Comparison of ENCODE assay signal across 8 cellular contexts in the genomic region with DNA sequence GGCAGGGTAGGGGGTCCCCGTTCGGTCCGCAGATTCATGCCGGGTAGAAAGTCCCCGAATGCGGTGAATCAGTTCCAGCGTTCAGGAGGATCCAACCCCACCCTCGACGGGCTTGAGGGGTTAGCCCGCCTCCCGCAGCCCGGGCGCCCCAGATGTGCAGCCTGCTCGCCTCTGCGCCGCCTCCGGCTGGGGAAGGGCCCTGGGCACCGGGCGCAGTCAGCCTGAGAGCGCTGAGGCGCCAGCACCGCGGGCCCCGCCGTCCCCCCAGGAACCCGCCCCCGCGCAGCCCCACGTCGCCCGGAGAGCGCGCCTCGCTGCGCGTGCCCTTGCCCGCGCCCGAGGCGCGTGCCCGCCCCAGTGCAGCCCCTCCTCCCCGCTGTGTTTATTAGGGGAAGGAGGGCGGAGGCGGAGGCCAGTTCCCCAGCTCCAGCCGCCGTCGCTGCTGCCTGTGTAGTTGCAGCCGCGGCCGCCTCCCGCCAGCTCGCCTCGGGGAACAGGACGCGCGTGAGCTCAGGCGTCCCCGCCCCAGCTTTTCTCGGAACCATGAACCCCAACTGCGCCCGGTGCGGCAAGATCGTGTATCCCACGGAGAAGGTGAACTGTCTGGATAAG. TPM values are rescaled to one million over a fixed set of nuclear protein-coding genes. Genes with fewer than 3 reads are reported as not detected.
DNase-seq lines count a peak whose midpoint lies in the region; ATAC-seq, FAIRE-seq and TF ChIP-seq lines count a peak whose summit lies in the region.

A gene with protein sequence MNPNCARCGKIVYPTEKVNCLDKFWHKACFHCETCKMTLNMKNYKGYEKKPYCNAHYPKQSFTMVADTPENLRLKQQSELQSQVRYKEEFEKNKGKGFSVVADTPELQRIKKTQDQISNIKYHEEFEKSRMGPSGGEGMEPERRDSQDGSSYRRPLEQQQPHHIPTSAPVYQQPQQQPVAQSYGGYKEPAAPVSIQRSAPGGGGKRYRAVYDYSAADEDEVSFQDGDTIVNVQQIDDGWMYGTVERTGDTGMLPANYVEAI (plus strand): TSS at position 412 of the 612 bp plus-strand sequence. CDS start 132 bp downstream, at position 544.

- intact Hi-C loops in left ventricle myocardium superior (cut with micrococcal nuclease) = no loop called here

- ATAC-seq in HG02610 (IDR thresholded peaks at IDR 0.05; ENCODE audit: unreplicated experiment) (peak; percentile 33), left ventricle myocardium superior (peak; percentile 87)

- peak; percentile 91 for TF ChIP-seq POLR2A in GM10847 (IDR thresholded peaks at IDR 0.05; ENCODE audit: extremely low read depth, insufficient read length)

- FAIRE-seq in urothelium cell line (lab: Jason Lieb, UNC) = no peak

- DNase-seq in NCI-H1417 treated with DMSO at 0.1 percent for 48 hours (lab: John Stamatoyannopoulos, UW) (peak; percentile 33), T-helper 2 cell (peak; percentile 66 to 95 (median 79)), amygdala (lab: John Stamatoyannopoulos, UW) (peak in 55 of 56 donors; percentile 37 to 93 (median 79)), left ventricle myocardium superior (peak; percentile 93), pulmonary artery endothelial cell (ENCODE audit: low read depth, low spot score) (peak; percentile 45), urothelium cell line (ENCODE audit: low spot score) (peak; percentile 93)

RNA-seq across cellular contexts. Expression of the gene that starts here (rescaled TPM):
- total RNA-seq in left ventricle myocardium superior (28.4 TPM), pulmonary artery endothelial cell (101 and 109 TPM in 2 replicates)

Comparison
In these comparisons a context has a peak if more than half of its experiments do, and no peak if none do; other contexts are left out.
1. Peak in every context shown above with its lines: DNase-seq and ATAC-seq.
2. DNase-seq: peak in every context shown above with its lines; median percentile 93 in left ventricle myocardium superior; 93 in urothelium cell line; 79 in T-helper 2 cell; 79 in amygdala; 45 in pulmonary artery endothelial cell; 33 in NCI-H1417 treated with DMSO at 0.1 percent for 48 hours.